Comparison of ENCODE assay signal across 1 cellular context in the genomic region with DNA sequence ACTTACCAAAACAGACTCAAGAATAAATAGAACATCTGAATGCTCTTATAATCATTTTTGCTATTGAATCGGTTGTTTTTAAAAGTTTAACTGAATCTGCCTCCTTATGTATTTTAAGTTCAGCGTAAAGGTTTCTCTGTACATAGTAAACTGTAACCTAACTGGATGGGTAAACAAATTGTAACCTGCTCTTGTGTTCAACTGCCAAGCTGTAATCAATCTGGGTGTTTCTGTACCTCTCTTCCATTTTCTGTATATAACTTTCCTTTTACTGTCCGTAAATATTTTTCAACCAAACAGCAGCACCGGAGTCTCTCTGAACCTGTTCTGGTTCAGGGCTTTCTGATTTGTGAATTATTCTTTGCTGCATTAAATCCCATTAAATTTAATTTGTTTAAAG.
TF ChIP-seq lines count a peak whose summit lies in the region.

No MANE protein-coding gene starts in this region.

TF ChIP-seq in GM23338, 12 proteins besides CTCF, POLR2A, EP300 and RAD21 (continued from another document):
- TF ChIP-seq, protein P1, sequence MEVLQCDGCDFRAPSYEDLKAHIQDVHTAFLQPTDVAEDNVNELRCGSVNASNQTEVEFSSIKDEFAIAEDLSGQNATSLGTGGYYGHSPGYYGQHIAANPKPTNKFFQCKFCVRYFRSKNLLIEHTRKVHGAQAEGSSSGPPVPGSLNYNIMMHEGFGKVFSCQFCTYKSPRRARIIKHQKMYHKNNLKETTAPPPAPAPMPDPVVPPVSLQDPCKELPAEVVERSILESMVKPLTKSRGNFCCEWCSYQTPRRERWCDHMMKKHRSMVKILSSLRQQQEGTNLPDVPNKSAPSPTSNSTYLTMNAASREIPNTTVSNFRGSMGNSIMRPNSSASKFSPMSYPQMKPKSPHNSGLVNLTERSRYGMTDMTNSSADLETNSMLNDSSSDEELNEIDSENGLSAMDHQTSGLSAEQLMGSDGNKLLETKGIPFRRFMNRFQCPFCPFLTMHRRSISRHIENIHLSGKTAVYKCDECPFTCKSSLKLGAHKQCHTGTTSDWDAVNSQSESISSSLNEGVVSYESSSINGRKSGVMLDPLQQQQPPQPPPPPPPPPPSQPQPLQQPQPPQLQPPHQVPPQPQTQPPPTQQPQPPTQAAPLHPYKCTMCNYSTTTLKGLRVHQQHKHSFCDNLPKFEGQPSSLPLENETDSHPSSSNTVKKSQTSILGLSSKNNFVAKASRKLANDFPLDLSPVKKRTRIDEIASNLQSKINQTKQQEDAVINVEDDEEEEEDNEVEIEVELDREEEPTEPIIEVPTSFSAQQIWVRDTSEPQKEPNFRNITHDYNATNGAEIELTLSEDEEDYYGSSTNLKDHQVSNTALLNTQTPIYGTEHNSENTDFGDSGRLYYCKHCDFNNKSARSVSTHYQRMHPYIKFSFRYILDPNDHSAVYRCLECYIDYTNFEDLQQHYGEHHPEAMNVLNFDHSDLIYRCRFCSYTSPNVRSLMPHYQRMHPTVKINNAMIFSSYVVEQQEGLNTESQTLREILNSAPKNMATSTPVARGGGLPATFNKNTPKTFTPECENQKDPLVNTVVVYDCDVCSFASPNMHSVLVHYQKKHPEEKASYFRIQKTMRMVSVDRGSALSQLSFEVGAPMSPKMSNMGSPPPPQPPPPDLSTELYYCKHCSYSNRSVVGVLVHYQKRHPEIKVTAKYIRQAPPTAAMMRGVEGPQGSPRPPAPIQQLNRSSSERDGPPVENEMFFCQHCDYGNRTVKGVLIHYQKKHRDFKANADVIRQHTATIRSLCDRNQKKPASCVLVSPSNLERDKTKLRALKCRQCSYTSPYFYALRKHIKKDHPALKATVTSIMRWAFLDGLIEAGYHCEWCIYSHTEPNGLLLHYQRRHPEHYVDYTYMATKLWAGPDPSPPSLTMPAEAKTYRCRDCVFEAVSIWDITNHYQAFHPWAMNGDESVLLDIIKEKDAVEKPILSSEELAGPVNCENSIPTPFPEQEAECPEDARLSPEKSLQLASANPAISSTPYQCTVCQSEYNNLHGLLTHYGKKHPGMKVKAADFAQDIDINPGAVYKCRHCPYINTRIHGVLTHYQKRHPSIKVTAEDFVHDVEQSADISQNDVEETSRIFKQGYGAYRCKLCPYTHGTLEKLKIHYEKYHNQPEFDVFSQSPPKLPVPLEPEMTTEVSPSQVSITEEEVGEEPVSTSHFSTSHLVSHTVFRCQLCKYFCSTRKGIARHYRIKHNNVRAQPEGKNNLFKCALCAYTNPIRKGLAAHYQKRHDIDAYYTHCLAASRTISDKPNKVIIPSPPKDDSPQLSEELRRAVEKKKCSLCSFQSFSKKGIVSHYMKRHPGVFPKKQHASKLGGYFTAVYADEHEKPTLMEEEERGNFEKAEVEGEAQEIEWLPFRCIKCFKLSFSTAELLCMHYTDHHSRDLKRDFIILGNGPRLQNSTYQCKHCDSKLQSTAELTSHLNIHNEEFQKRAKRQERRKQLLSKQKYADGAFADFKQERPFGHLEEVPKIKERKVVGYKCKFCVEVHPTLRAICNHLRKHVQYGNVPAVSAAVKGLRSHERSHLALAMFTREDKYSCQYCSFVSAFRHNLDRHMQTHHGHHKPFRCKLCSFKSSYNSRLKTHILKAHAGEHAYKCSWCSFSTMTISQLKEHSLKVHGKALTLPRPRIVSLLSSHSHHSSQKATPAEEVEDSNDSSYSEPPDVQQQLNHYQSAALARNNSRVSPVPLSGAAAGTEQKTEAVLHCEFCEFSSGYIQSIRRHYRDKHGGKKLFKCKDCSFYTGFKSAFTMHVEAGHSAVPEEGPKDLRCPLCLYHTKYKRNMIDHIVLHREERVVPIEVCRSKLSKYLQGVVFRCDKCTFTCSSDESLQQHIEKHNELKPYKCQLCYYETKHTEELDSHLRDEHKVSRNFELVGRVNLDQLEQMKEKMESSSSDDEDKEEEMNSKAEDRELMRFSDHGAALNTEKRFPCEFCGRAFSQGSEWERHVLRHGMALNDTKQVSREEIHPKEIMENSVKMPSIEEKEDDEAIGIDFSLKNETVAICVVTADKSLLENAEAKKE (CRISPR knock-in tag; IDR thresholded peaks at IDR 0.05) = no peak
- no peak for TF ChIP-seq NANOG (IDR thresholded peaks at IDR 0.05; ENCODE audit: borderline replicate concordance)
- TF ChIP-seq STAT1 (IDR thresholded peaks at IDR 0.05; ENCODE audit: unreplicated experiment) = no peak
- TF ChIP-seq EZH2phosphoT487 (IDR thresholded peaks at IDR 0.05; ENCODE audit: unreplicated experiment) = no peak
- TF ChIP-seq, protein P2, sequence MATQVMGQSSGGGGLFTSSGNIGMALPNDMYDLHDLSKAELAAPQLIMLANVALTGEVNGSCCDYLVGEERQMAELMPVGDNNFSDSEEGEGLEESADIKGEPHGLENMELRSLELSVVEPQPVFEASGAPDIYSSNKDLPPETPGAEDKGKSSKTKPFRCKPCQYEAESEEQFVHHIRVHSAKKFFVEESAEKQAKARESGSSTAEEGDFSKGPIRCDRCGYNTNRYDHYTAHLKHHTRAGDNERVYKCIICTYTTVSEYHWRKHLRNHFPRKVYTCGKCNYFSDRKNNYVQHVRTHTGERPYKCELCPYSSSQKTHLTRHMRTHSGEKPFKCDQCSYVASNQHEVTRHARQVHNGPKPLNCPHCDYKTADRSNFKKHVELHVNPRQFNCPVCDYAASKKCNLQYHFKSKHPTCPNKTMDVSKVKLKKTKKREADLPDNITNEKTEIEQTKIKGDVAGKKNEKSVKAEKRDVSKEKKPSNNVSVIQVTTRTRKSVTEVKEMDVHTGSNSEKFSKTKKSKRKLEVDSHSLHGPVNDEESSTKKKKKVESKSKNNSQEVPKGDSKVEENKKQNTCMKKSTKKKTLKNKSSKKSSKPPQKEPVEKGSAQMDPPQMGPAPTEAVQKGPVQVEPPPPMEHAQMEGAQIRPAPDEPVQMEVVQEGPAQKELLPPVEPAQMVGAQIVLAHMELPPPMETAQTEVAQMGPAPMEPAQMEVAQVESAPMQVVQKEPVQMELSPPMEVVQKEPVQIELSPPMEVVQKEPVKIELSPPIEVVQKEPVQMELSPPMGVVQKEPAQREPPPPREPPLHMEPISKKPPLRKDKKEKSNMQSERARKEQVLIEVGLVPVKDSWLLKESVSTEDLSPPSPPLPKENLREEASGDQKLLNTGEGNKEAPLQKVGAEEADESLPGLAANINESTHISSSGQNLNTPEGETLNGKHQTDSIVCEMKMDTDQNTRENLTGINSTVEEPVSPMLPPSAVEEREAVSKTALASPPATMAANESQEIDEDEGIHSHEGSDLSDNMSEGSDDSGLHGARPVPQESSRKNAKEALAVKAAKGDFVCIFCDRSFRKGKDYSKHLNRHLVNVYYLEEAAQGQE (IDR thresholded peaks at IDR 0.05; ENCODE audit: unreplicated experiment) = no peak
- no peak for TF ChIP-seq EZH2 (IDR thresholded peaks at IDR 0.05; ENCODE audit: low read depth, unreplicated experiment)
- no peak for TF ChIP-seq ZNF114 (CRISPR knock-in tag; IDR thresholded peaks at IDR 0.05)
